Comparison of ENCODE assay signal across 24 cellular contexts in genomic region chr7:1372671-1373379, GRCh38.
DNase-seq lines count a peak whose midpoint lies in the region; ATAC-seq, FAIRE-seq and TF ChIP-seq lines count a peak whose summit lies in the region.
"Had no signal": no experiment of that assay in that cellular context is flagged by ENCODE, and none has a peak within 500 bp of the region (broad histone marks: within the 10 kb centered on the region; RNA-seq: fewer than 3 reads in every experiment).

No MANE protein-coding gene starts in this region.

- ATAC-seq in K562 (no peak), HepG2 (no peak; the same call in 2 of the 3 replicates)
- ATAC-seq: GM12878, HCT116 had no signal

- no peaks in the 10 kb centered on the region for H3K79me1 ChIP-seq in H9 (ENCODE audit: insufficient read depth, low read depth, low read length, poor library complexity, severe bottlenecking)

- POLR2A ChIA-PET in K562 (lab: Yijun Ruan, JAX) (interaction anchor here (0.6 kb wide), 1 partner anchor 121 kb away, joined by 3 read pairs; no protein-coding TSS in a partner anchor), HepG2 (lab: Yijun Ruan, JAX) (no interaction called here)
- POLR2A ChIA-PET in activated CD4-positive, alpha-beta T cell treated with anti-CD3 and anti-CD28 coated beads, Interleukin-2, amount 10 ng/mL, durations not matched to agents 7 days and 5 days (lab: Charles Lee): no interaction called here

- no peak overlapping the region for H3K27ac Mint-ChIP-seq in H9
- no peak overlapping the region for H3K27ac Mint-ChIP-seq in activated CD4-positive, alpha-beta T cell treated with anti-CD3 and anti-CD28 coated beads, Interleukin-2, amount 10 ng/mL, durations not matched to agents 7 days and 5 days
- H3K27ac Mint-ChIP-seq: CD4-positive, CD25-positive, alpha-beta regulatory T cell; IgD-negative memory B cell had no signal

- peaks cover 0 to 14% of the 10 kb centered on the region in 2 experiments; a peak in 3 of 4 replicates for H3K4me1 Mint-ChIP-seq in H9
- peaks cover 2% of the 10 kb centered on the region for H3K4me1 Mint-ChIP-seq in activated CD4-positive, alpha-beta T cell treated with anti-CD3 and anti-CD28 coated beads, Interleukin-2, amount 10 ng/mL, durations not matched to agents 7 days and 5 days
- H3K4me1 Mint-ChIP-seq: IgD-negative memory B cell had no signal

- H4K20me1 ChIP-seq in H9 (ENCODE audit: control insufficient read depth, insufficient read depth, insufficient read length): no peaks in the 10 kb centered on the region
- H4K20me1 ChIP-seq in K562 (replicated peaks; ENCODE audit: control insufficient read depth, insufficient read depth, low read length): no peaks in the 10 kb centered on the region; the same call in none of the 2 replicates
- H4K20me1 ChIP-seq in HepG2 (ENCODE audit: insufficient read depth, low read length): no peaks in the 10 kb centered on the region

- no peak overlapping the region for H3K4ac ChIP-seq in H9 (ENCODE audit: low read depth, low read length)

- peak overlapping the region; percentile 26 for H3K9ac ChIP-seq in H9 (ENCODE audit: extremely low read depth, insufficient read length, low read length)
- H3K9ac ChIP-seq in K562 (ENCODE audit: insufficient read depth in 1 of 2, low read depth in 2 of 2, low read length in 2 of 2): peak overlapping the region in 1 of 2 experiments; percentile 65; a peak in 1 of 4 replicates
- H3K9ac ChIP-seq in HepG2 (ENCODE audit: insufficient read depth, low read depth, low read length): no peak overlapping the region
- H3K9ac ChIP-seq: GM23248 had no signal

- no peak overlapping the region for H2BK15ac ChIP-seq in H9 (ENCODE audit: low read depth, low read length)

- H2BK20ac ChIP-seq in H9 (ENCODE audit: low read depth, low read length, poor library complexity, severe bottlenecking): no peak overlapping the region

- H2AFZ ChIP-seq in H9 (ENCODE audit: low read length) (no peak overlapping the region), K562 (ENCODE audit: low read depth, low read length) (0 out of 2 replicates have a peak overlapping the region, but pooled peaks have one; percentile 23), HepG2 (ENCODE audit: low read length) (no peak overlapping the region)
- H2AFZ ChIP-seq: GM23248 had no signal

- TF ChIP-seq RAD21 in K562 (CRISPR knock-in tag; conservative IDR thresholded peaks at IDR 0.05 in 1 of 2, IDR thresholded peaks at IDR 0.05 in 1 of 2) (no peak), HepG2 (CRISPR knock-in tag; IDR thresholded peaks at IDR 0.05) (no peak)

- no peak overlapping the region for H3T11ph ChIP-seq in H9 (ENCODE audit: low read length)

- DNase-seq in H7 (peak; percentile 19), H9 (no peak), K562 (ENCODE audit: extremely low read depth in 1 of 4, low spot score in 3 of 4) (no peak), HepG2 (ENCODE audit: low spot score) (peak; percentile 15)
- no peak for DNase-seq in activated T-cell treated with anti-CD3 and anti-CD28 coated beads, Interleukin-2, amount 50 U/mL, for 1 hour
- DNase-seq in stimulated activated CD4-positive, alpha-beta T cell treated with anti-CD3 and anti-CD28 coated beads, Interleukin-2, amount 100 ng/mL, for 24 hours: no peak
- no peak for DNase-seq in activated CD4-positive, alpha-beta T cell treated with anti-CD3 and anti-CD28 coated beads, Interleukin-2, amount 10 ng/mL, durations not matched to agents 7 days and 5 days
- DNase-seq: ACHN; BE2C; C1 segment of cervical spinal cord; CD4-positive, CD25-positive, alpha-beta regulatory T cell; CD8-positive, alpha-beta memory T cell; COR-L47; DMS 273 treated with DMSO at 0.1 percent for 48 hours; DMS53; DND-41; EL; GM23248 had no signal

- H3K23me2 ChIP-seq in H9 (ENCODE audit: insufficient read length, low read depth, low read length, poor library complexity, severe bottlenecking): no peaks in the 10 kb centered on the region

- H4K5ac ChIP-seq in H9 (ENCODE audit: insufficient read length, low read depth, low read length): no peak overlapping the region

- H3K27ac ChIP-seq in H9 (ENCODE audit: insufficient read length, low read depth, low read length) (no peak overlapping the region), K562 (ENCODE audit: extremely low read depth, low read depth, low read length) (no peak overlapping the region), HepG2 (ENCODE audit: extremely low read length, insufficient read depth, low read length) (no peak overlapping the region)
- H3K27ac ChIP-seq: GM23248 had no signal

- FAIRE-seq in K562 (lab: Jason Lieb, UNC) (peak; percentile 73), HepG2 (lab: Jason Lieb, UNC) (no peak)
- FAIRE-seq: A204.1, GM12878, GM19239, HTR-8/SVneo had no signal

- BruUV-seq in K562 (replicated peaks; lab: Mats Ljungman, UMichigan) (no TSS peak), HepG2 (replicated peaks; lab: Mats Ljungman, UMichigan) (no TSS peak)

- no peaks in the 10 kb centered on the region for H3K4me1 ChIP-seq in H9 (ENCODE audit: insufficient read depth, low read length)
- peaks cover 0 to 32% of the 10 kb centered on the region in 2 experiments; a peak in 3 of 5 replicates for H3K4me1 ChIP-seq in K562 (replicated peaks in 1 of 2; ENCODE audit: control insufficient read depth in 2 of 2, insufficient read depth in 2 of 2, low read length in 2 of 2)
- H3K4me1 ChIP-seq in HepG2 (ENCODE audit: insufficient read depth, low read length): peaks cover 11% of the 10 kb centered on the region
- H3K4me1 ChIP-seq: BE2C had no signal

- H3K9me3 Mint-ChIP-seq in H9: no peaks in the 10 kb centered on the region
- no peaks in the 10 kb centered on the region for H3K9me3 Mint-ChIP-seq in activated CD4-positive, alpha-beta T cell treated with anti-CD3 and anti-CD28 coated beads, Interleukin-2, amount 10 ng/mL, durations not matched to agents 7 days and 5 days
- H3K9me3 Mint-ChIP-seq: CD4-positive, CD25-positive, alpha-beta regulatory T cell; CD8-positive, alpha-beta memory T cell had no signal

- H4K8ac ChIP-seq in H9 (replicated peaks; ENCODE audit: insufficient read length, low read depth, low read length): no peak overlapping the region

- TF ChIP-seq POLR2A in K562 (conservative IDR thresholded peaks at IDR 0.05) (no peak), HepG2 (IDR thresholded peaks at IDR 0.05; ENCODE audit: insufficient read depth in 1 of 2, low read depth in 2 of 2, low read length in 2 of 2) (no peak)

- peaks cover 73% of the 10 kb centered on the region for H3K27me3 Mint-ChIP-seq in H9 (ENCODE audit: low read depth)
- H3K27me3 Mint-ChIP-seq in activated CD4-positive, alpha-beta T cell treated with anti-CD3 and anti-CD28 coated beads, Interleukin-2, amount 10 ng/mL, durations not matched to agents 7 days and 5 days: peaks cover 5% of the 10 kb centered on the region

- WGBS in H9 (ENCODE audit: extremely low coverage, insufficient read length, low lambda C conversion rate): no CpG with 5 or more reads among the region's 23 CpGs
- WGBS in K562 (ENCODE audit: insufficient coverage, low coverage, missing lambda C conversion rate): 5% methylated on average over 23 of the region's 23 CpGs
- WGBS in HepG2 (ENCODE audit: low lambda C conversion rate): 12% methylated on average over 15 of the region's 23 CpGs

- H3K4me3 ChIP-seq in H7 (ENCODE audit: insufficient read depth, low read depth, low read length): no peak overlapping the region
- no peak overlapping the region for H3K4me3 ChIP-seq in K562
- peak overlapping the region in 1 of 3 experiments; percentile 36; a peak in 2 of 6 replicates for H3K4me3 ChIP-seq in HepG2 (replicated peaks in 1 of 3; ENCODE audit: insufficient read depth in 1 of 3, low read depth in 2 of 3, low read length in 3 of 3)
- H3K4me3 ChIP-seq: GM12878, GM23248 had no signal

- H4K91ac ChIP-seq in H9 (ENCODE audit: insufficient read length, low read depth, low read length): no peak overlapping the region

- no peaks in the 10 kb centered on the region for H3K36me3 ChIP-seq in H7 (replicated peaks; ENCODE audit: control insufficient read depth, insufficient read depth, low read length)
- H3K36me3 ChIP-seq in K562 (ENCODE audit: control insufficient read depth, insufficient read depth, low read length): no peaks in the 10 kb centered on the region
- H3K36me3 ChIP-seq in HepG2 (replicated peaks in 1 of 2; ENCODE audit: control insufficient read depth in 1 of 2, insufficient read depth in 2 of 2, low read length in 2 of 2): no peaks in the 10 kb centered on the region
- H3K36me3 ChIP-seq: BE2C had no signal

- H2BK12ac ChIP-seq in H9 (ENCODE audit: insufficient read length, low read depth, low read length): no peak overlapping the region

- H3K14ac ChIP-seq in H9 (ENCODE audit: insufficient read depth, low read length): no peak overlapping the region; the same call in 1 of the 2 replicates

- H2AK5ac ChIP-seq in H9 (ENCODE audit: insufficient read length, low read length): no peak overlapping the region

- no peaks in the 10 kb centered on the region for H3K36me3 Mint-ChIP-seq in H9 (ENCODE audit: insufficient read depth in 1 of 3, low read depth in 3 of 3)
- H3K36me3 Mint-ChIP-seq in activated CD4-positive, alpha-beta T cell treated with anti-CD3 and anti-CD28 coated beads, Interleukin-2, amount 10 ng/mL, durations not matched to agents 7 days and 5 days (ENCODE audit: low read depth): no peaks in the 10 kb centered on the region
- H3K36me3 Mint-ChIP-seq: CD4-positive, CD25-positive, alpha-beta regulatory T cell; CD8-positive, alpha-beta memory T cell had no signal

- no peak overlapping the region for H3K4me3 Mint-ChIP-seq in H9
- H3K4me3 Mint-ChIP-seq in activated CD4-positive, alpha-beta T cell treated with anti-CD3 and anti-CD28 coated beads, Interleukin-2, amount 10 ng/mL, durations not matched to agents 7 days and 5 days: no peak overlapping the region
- H3K4me3 Mint-ChIP-seq: CD4-positive, CD25-positive, alpha-beta regulatory T cell; CD8-positive, alpha-beta memory T cell had no signal

- no peaks in the 10 kb centered on the region for H3K79me2 ChIP-seq in H9 (ENCODE audit: insufficient read depth, low read length)
- no peaks in the 10 kb centered on the region for H3K79me2 ChIP-seq in K562 (ENCODE audit: control insufficient read depth, insufficient read depth, low read length)
- H3K79me2 ChIP-seq in HepG2 (ENCODE audit: insufficient read depth, low read length): no peaks in the 10 kb centered on the region

- intact Hi-C loops in K562 (cut with micrococcal nuclease) (no loop called here), HepG2 (cut with micrococcal nuclease; ENCODE audit: unreplicated experiment) (no loop called here)

- in situ Hi-C loops in K562 (cut with MboI) (no loop called here), HepG2 (cut with HindIII; ENCODE audit: extremely low pct_ligation_motif_present, low pct_unique_long_range_greater_than_20kb) (no loop called here)

- CTCF ChIA-PET in K562 (lab: Yijun Ruan, JAX; ENCODE audit: low intra/inter-chr PET ratio) (no interaction called here), HepG2 (lab: Yijun Ruan, JAX; ENCODE audit: low intra/inter-chr PET ratio, low total read pairs) (no interaction called here)
- CTCF ChIA-PET in activated CD4-positive, alpha-beta T cell treated with anti-CD3 and anti-CD28 coated beads, Interleukin-2, amount 10 ng/mL, durations not matched to agents 7 days and 5 days (lab: Charles Lee): interaction anchor here (0.6 kb wide), 1 partner anchor 132 kb away, joined by 3 read pairs; no protein-coding TSS in a partner anchor

- peaks cover 15% of the 10 kb centered on the region for H3K27me3 ChIP-seq in H7 (ENCODE audit: control insufficient read depth, insufficient read depth, low read length)
- no peaks in the 10 kb centered on the region; the same call in none of the 2 replicates for H3K27me3 ChIP-seq in H9 (ENCODE audit: insufficient read depth, low read length)
- H3K27me3 ChIP-seq in K562 (ENCODE audit: control insufficient read depth in 2 of 2, insufficient read depth in 2 of 2, low read length in 2 of 2): peaks cover 17 to 58% of the 10 kb centered on the region in 2 experiments; a peak in 4 of 5 replicates
- H3K27me3 ChIP-seq in HepG2 (ENCODE audit: control insufficient read depth in 1 of 2, insufficient read depth in 2 of 2, low read length in 2 of 2): peaks cover 7 to 35% of the 10 kb centered on the region in 2 experiments; a peak in 4 of 5 replicates

- H3K18ac ChIP-seq in H9 (ENCODE audit: insufficient read length, low read depth, low read length): no peak overlapping the region

- no peaks in the 10 kb centered on the region for H3K9me3 ChIP-seq in H9 (ENCODE audit: control insufficient read depth, low read depth, low read length)
- H3K9me3 ChIP-seq in K562 (replicated peaks; ENCODE audit: control insufficient read depth, insufficient read depth, low read depth, low read length): no peaks in the 10 kb centered on the region
- H3K9me3 ChIP-seq in HepG2 (ENCODE audit: low read length): no peaks in the 10 kb centered on the region
- H3K9me3 ChIP-seq: BE2C had no signal

- H2BK120ac ChIP-seq in H9 (ENCODE audit: low read depth, low read length, poor library complexity, severe bottlenecking): no peak overlapping the region

- no peak for TF ChIP-seq EP300 in K562 (IDR thresholded peaks at IDR 0.05; ENCODE audit: low read length)
- TF ChIP-seq EP300 in HepG2 (IDR thresholded peaks at IDR 0.05; ENCODE audit: low read depth in 2 of 2, low read length in 2 of 2): no peak
- no peak for TF ChIP-seq EP300 in HepG2 (CRISPR knock-in tag; IDR thresholded peaks at IDR 0.05; ENCODE audit: borderline replicate concordance)

- TF ChIP-seq CTCF in H9 (conservative IDR thresholded peaks at IDR 0.05) (no peak), K562 (IDR thresholded peaks at IDR 0.05 in 2 of 3, conservative IDR thresholded peaks at IDR 0.05 in 1 of 3; ENCODE audit: insufficient read depth in 2 of 3, low read depth in 1 of 3, low read length in 3 of 3) (no peak), HepG2 (CRISPR knock-in tag; IDR thresholded peaks at IDR 0.05) (no peak)

- no peak overlapping the region for H2BK5ac ChIP-seq in H9 (ENCODE audit: insufficient read length, low read length)

- H3K4me2 ChIP-seq in H9 (ENCODE audit: insufficient read depth, insufficient read length, low read length): no peak overlapping the region
- peak overlapping the region; percentile 41; the same call in 1 of the 2 replicates for H3K4me2 ChIP-seq in K562 (ENCODE audit: insufficient read depth, low read length)
- H3K4me2 ChIP-seq in HepG2 (ENCODE audit: low read depth, low read length): peak overlapping the region; percentile 40

- H3K9me1 ChIP-seq in K562 (ENCODE audit: control insufficient read depth, insufficient read depth, low read length): no peaks in the 10 kb centered on the region

- no peak overlapping the region for H3K23ac ChIP-seq in H9 (ENCODE audit: insufficient read length, low read depth, low read length)

- no peak overlapping the region for H3K56ac ChIP-seq in H9 (ENCODE audit: insufficient read length, low read depth, low read length)

Comparison
In these comparisons a context has a peak if more than half of its experiments do, and no peak if none do; other contexts are left out.
1. DNase-seq: peak in H7 (single experiment) and HepG2 (single experiment); none in H9 (single experiment), K562 (0 of 4), activated T-cell treated with anti-CD3 and anti-CD28 coated beads, Interleukin-2, amount 50 U/mL, for 1 hour (single experiment), stimulated activated CD4-positive, alpha-beta T cell treated with anti-CD3 and anti-CD28 coated beads, Interleukin-2, amount 100 ng/mL, for 24 hours (0 of 2) and activated CD4-positive, alpha-beta T cell treated with anti-CD3 and anti-CD28 coated beads, Interleukin-2, amount 10 ng/mL, durations not matched to agents 7 days and 5 days (single experiment).